Comparison of ENCODE assay signal across 8 cellular contexts in genomic region chr7:129494041-129494440, GRCh38. TPM values are rescaled to one million over a fixed set of nuclear protein-coding genes. Genes with fewer than 3 reads are reported as not detected.
DNase-seq lines count a peak whose midpoint lies in the region; ATAC-seq, FAIRE-seq and TF ChIP-seq lines count a peak whose summit lies in the region.

No MANE protein-coding gene starts in this region.

- H3K4me2 ChIP-seq in mammary epithelial cell (ENCODE audit: insufficient read depth, low read depth, low read length) = no peak overlapping the region

- peak; percentile 10 for DNase-seq in stimulated activated CD4-positive, alpha-beta T cell treated with anti-CD3 and anti-CD28 coated beads, Interleukin-4, amount 100 ng/mL, for 24 hours
- no peak for DNase-seq in stimulated activated CD4-positive, alpha-beta T cell treated with anti-CD3 and anti-CD28 coated beads, Interleukin-2, amount 100 ng/mL, for 48 hours
- DNase-seq in mammary epithelial cell (peak; percentile 80), HPDE6-E6E7 (ENCODE audit: extremely low spot score) (no peak), NOMO-1 (lab: John Stamatoyannopoulos, UW; ENCODE audit: unreplicated experiment in 2 of 2) (no peak), kidney (no peak), retina (no peak)

- H3K9me3 ChIP-seq in mammary epithelial cell (replicated peaks; ENCODE audit: insufficient read depth, low read length) (no peaks in the 10 kb centered on the region), kidney (ENCODE audit: control insufficient read depth in 1 of 2, low read length in 2 of 2) (no peaks in the 10 kb centered on the region)

- BruUV-seq in mammary epithelial cell (replicated peaks; lab: Mats Ljungman, UMichigan) = no TSS peak

- dilution Hi-C loops in mammary epithelial cell (cut with HindIII; ENCODE audit: low sequenced_read_pairs) = no loop called here

- TF ChIP-seq CTCF in mammary epithelial cell (conservative IDR thresholded peaks at IDR 0.05 in 1 of 2, IDR thresholded peaks at IDR 0.05 in 1 of 2; ENCODE audit: extremely low read depth in 1 of 2, insufficient read depth in 1 of 2, low read depth in 1 of 2, low read length in 2 of 2) = no peak
- no peak for TF ChIP-seq CTCF in kidney (IDR thresholded peaks at IDR 0.05; ENCODE audit: borderline replicate concordance, extremely low read depth, insufficient read depth)

- intact Hi-C loops in mammary epithelial cell (cut with micrococcal nuclease) = no loop called here
- intact Hi-C loops in kidney (cut with DNase I) = no loop called here

- FAIRE-seq in kidney (lab: Jason Lieb, UNC) = no peak

- H3K4me1 ChIP-seq in mammary epithelial cell (ENCODE audit: insufficient read depth, low read length) (no peaks in the 10 kb centered on the region), kidney (ENCODE audit: control insufficient read depth in 1 of 2, insufficient read depth in 1 of 2, low read depth in 1 of 2, low read length in 2 of 2) (peaks cover 0 to 3% of the 10 kb centered on the region in 2 donors)

- H4K20me1 ChIP-seq in mammary epithelial cell (ENCODE audit: insufficient read depth, low read length) = no peaks in the 10 kb centered on the region

- CTCF ChIA-PET in mammary epithelial cell (lab: Charles Lee; ENCODE audit: low non-redundant PET) = interaction anchor here (0.6 kb wide), 2 partner anchors 22 to 197 kb away, joined by 6 to 7 read pairs; no protein-coding TSS in a partner anchor

- no peaks in the 10 kb centered on the region for H3K36me3 ChIP-seq in mammary epithelial cell (ENCODE audit: insufficient read depth, low read length)
- H3K36me3 ChIP-seq in kidney (ENCODE audit: control insufficient read depth in 1 of 2, insufficient read depth in 2 of 2, low read length in 2 of 2) = no peaks in the 10 kb centered on the region

- H2AFZ ChIP-seq in mammary epithelial cell (ENCODE audit: low read depth, low read length) = no peak overlapping the region

- H3K79me2 ChIP-seq in mammary epithelial cell (ENCODE audit: insufficient read depth, low read length) = no peaks in the 10 kb centered on the region

- H3K4me3 ChIP-seq in mammary epithelial cell (replicated peaks in 1 of 3; ENCODE audit: insufficient read depth in 1 of 3, low read depth in 2 of 3, low read length in 3 of 3) (no peak overlapping the region), kidney (ENCODE audit: low read length in 2 of 2) (no peak overlapping the region)

- no peaks in the 10 kb centered on the region for H3K27me3 ChIP-seq in mammary epithelial cell (ENCODE audit: insufficient read depth, low read length)

- H3K27ac ChIP-seq in mammary epithelial cell (ENCODE audit: insufficient read depth, low read depth, low read length) (no peak overlapping the region), kidney (ENCODE audit: low read depth in 2 of 2, low read length in 2 of 2) (no peak overlapping the region)

- in situ Hi-C loops in mammary epithelial cell (cut with MboI; ENCODE audit: low sequenced_read_pairs in 2 of 2) = no loop called here

- no peak overlapping the region for H3K9ac ChIP-seq in mammary epithelial cell (ENCODE audit: insufficient read depth, low read length)
- H3K9ac ChIP-seq in kidney (ENCODE audit: low read length in 2 of 2) = no peak overlapping the region

- 58% methylated on average over 5 of the region's 5 CpGs for WGBS in mammary epithelial cell (ENCODE audit: low coverage, missing lambda C conversion rate)

- peak; percentile 79 for ATAC-seq in HG03280 (IDR thresholded peaks at IDR 0.05; ENCODE audit: unreplicated experiment)

RNA-seq across cellular contexts. Expression of gene SMKR1, which starts 8.3 kb away (rescaled TPM):
- total RNA-seq in mammary epithelial cell (under 1 TPM in 1 of 2 donors, not detected in 1; 0.80 TPM), kidney (0.63 TPM)
- polyA plus RNA-seq in mammary epithelial cell (0.86 TPM), kidney (ENCODE audit: insufficient read depth, low read depth, low replicate concordance) (3.9 TPM)
- not detected for polyA minus RNA-seq in mammary epithelial cell

RNA-seq across cellular contexts. Expression of gene STRIP2, which starts 59.8 kb away (rescaled TPM):
- total RNA-seq in mammary epithelial cell (10 to 100 TPM in 1 of 2 donors, 1 to 10 TPM in 1; 5.2 to 12.5 TPM), kidney (0.88 TPM)
- polyA plus RNA-seq in mammary epithelial cell (8.2 TPM), kidney (ENCODE audit: insufficient read depth, low read depth, low replicate concordance) (9.0 TPM)
- 26.6 TPM for polyA minus RNA-seq in mammary epithelial cell

Comparison
In these comparisons a context has a peak if more than half of its experiments do, and no peak if none do; other contexts are left out.
1. DNase-seq: peak in stimulated activated CD4-positive, alpha-beta T cell treated with anti-CD3 and anti-CD28 coated beads, Interleukin-4, amount 100 ng/mL, for 24 hours (single experiment) and mammary epithelial cell (single experiment); none in stimulated activated CD4-positive, alpha-beta T cell treated with anti-CD3 and anti-CD28 coated beads, Interleukin-2, amount 100 ng/mL, for 48 hours (0 of 2), HPDE6-E6E7 (single experiment), NOMO-1 (0 of 2), kidney (single experiment) and retina (single experiment).